8 cellular contexts compared by ENCODE assay signal in genomic region chr3:165185707-165186327, GRCh38. TPM values are rescaled to one million over a fixed set of nuclear protein-coding genes. Genes with fewer than 3 reads are reported as not detected.
DNase-seq lines count a peak whose midpoint lies in the region; ATAC-seq and TF ChIP-seq lines count a peak whose summit lies in the region.

No MANE protein-coding gene starts in this region.

- peak; percentile 98 for ATAC-seq in GM18868 (IDR thresholded peaks at IDR 0.05; ENCODE audit: unreplicated experiment)
- ATAC-seq in HG02981 (IDR thresholded peaks at IDR 0.05; ENCODE audit: unreplicated experiment): peak; percentile 97
- ATAC-seq in SK-N-SH treated with all-trans-retinoic acid at 6 μM for 48 hours: peak; percentile 98

- H3K27ac Mint-ChIP-seq in nephron: no peak overlapping the region

- TF ChIP-seq POLR2A in erythroblast (IDR thresholded peaks at IDR 0.05; ENCODE audit: low read length): no peak

- H3K4me1 Mint-ChIP-seq in nephron: no peaks in the 10 kb centered on the region

- peaks cover 29% of the 10 kb centered on the region for H3K27me3 Mint-ChIP-seq in nephron (ENCODE audit: low read depth)

- no peaks in the 10 kb centered on the region for H3K9me3 Mint-ChIP-seq in nephron

- in situ Hi-C loops in Caki2 (cut with HindIII; ENCODE audit: low pct_unique_long_range_greater_than_20kb, low sequenced_read_pairs): no loop called here

- TF ChIP-seq CTCF in nephron (IDR thresholded peaks at IDR 0.05; ENCODE audit: unreplicated experiment in 3 of 3): peak; percentile 88 to 91 (median 89)

- H3K4me3 Mint-ChIP-seq in nephron: no peak overlapping the region

- DNase-seq in Caki2 (ENCODE audit: low read depth): peak; percentile 56
- peak; percentile 42 for DNase-seq in NCI-H1436 (lab: John Stamatoyannopoulos, UW)
- peak; percentile 42 to 70 for DNase-seq in erythroblast (lab: John Stamatoyannopoulos, UW)
- DNase-seq in epidermal melanocyte (ENCODE audit: insufficient read length, low spot score): no peak

- no peaks in the 10 kb centered on the region for H3K36me3 Mint-ChIP-seq in nephron (ENCODE audit: low read depth)

TF ChIP-seq in SK-N-SH treated with all-trans-retinoic acid at 6 μM for 48 hours, 23 proteins besides CTCF, POLR2A, EP300 and RAD21:
- no peak for TF ChIP-seq SNAI2 (CRISPR knock-in tag; IDR thresholded peaks at IDR 0.05)
- TF ChIP-seq ZNF70 (CRISPR knock-in tag; IDR thresholded peaks at IDR 0.05): no peak

RNA-seq across cellular contexts. Expression of gene SLITRK3, which starts 10.4 kb away (rescaled TPM):
- total RNA-seq in Caki2 (2014; rRNA removed; shearing (Covaris generic); ENCODE audit: low replicate concordance): not detected in 2 replicates
